ENCODE assay signal across 23 cellular contexts in genomic region chr3:188119846-188120245, GRCh38.
"Had no signal": no experiment of that assay in that cellular context is flagged by ENCODE, and none has a peak within 500 bp of the region (broad histone marks: within the 10 kb centered on the region; RNA-seq: fewer than 3 reads in every experiment).

No MANE protein-coding gene starts in this region.

- ATAC-seq: left cardiac atrium; left lung; naive thymus-derived CD8-positive, alpha-beta T cell; right cardiac atrium; stimulated activated effector memory CD8-positive, alpha-beta T cell treated with anti-CD3 and anti-CD28 coated beads, Interleukin-12 subunit alpha, Interleukin-12 subunit beta, amount 100 ng/mL, for 72 hours; stimulated activated naive CD8-positive, alpha-beta T cell treated with anti-CD3 and anti-CD28 coated beads, Interleukin-15, Interleukin-2, amounts not matched to agents 100 U/mL and 50 U/mL, for 24 hours had no signal

- DNase-seq: cerebellar nuclear complex; effector CD4-positive, alpha-beta T cell; foreskin melanocyte; glutamatergic neuron; hypothalamus; kidney; left cardiac atrium; left lung; mesenchymal stem cell; naive thymus-derived CD8-positive, alpha-beta T cell; nephron progenitor cell; nucleus accumbens; right cardiac atrium; sigmoid colon; stimulated activated CD4-positive, alpha-beta T cell treated with anti-CD3 and anti-CD28 coated beads, Interleukin-2, amount 100 ng/mL, for 24 hours; stimulated activated CD4-positive, alpha-beta T cell treated with anti-CD3 and anti-CD28 coated beads, Interleukin-4, amount 100 ng/mL, for 24 hours; stimulated activated naive CD8-positive, alpha-beta T cell treated with anti-CD3 and anti-CD28 coated beads, Interleukin-15, Interleukin-2, amounts not matched to agents 100 U/mL and 50 U/mL, for 24 hours; testis; tibial artery had no signal

- H3K4me1 ChIP-seq: prostate gland, testis had no signal

- H3K4me3 ChIP-seq: dorsolateral prefrontal cortex, esophagus muscularis mucosa, left lung, prostate gland, sigmoid colon, testis, tibial artery had no signal

- H3K27ac ChIP-seq: dorsolateral prefrontal cortex, esophagus muscularis mucosa, left lung, prostate gland, sigmoid colon, testis, tibial artery had no signal

- H3K36me3 ChIP-seq: esophagus muscularis mucosa, left lung, prostate gland, sigmoid colon, tibial artery had no signal

- H3K27me3 ChIP-seq: esophagus muscularis mucosa, left lung, sigmoid colon, testis, tibial artery had no signal
